Comparison of ENCODE assay signal across 29 cellular contexts in genomic region chr6:17562636-17563035, GRCh38.
"Had no signal": no experiment of that assay in that cellular context is flagged by ENCODE, and none has a peak within 500 bp of the region (broad histone marks: within the 10 kb centered on the region; RNA-seq: fewer than 3 reads in every experiment).

No MANE protein-coding gene starts in this region.

- H3K27ac Mint-ChIP-seq: mesothelial cell of epicardium; naive B cell; natural killer cell; nephron progenitor cell; neural progenitor cell; progenitor cell of endocrine pancreas; stimulated activated naive B cell treated with anti-CD40 and anti-IgM and Interleukin-4, amounts not matched to agents 10 μg/mL and 1 μg/mL and 100 μg/mL, for 72 hours had no signal

- DNase-seq: hippocampal formation; left colon; left lung; lower lobe of right lung; mammary epithelial cell; mesenchymal stem cell; naive B cell; natural killer cell; nephron progenitor cell; occipital lobe; right lobe of liver; stimulated activated CD4-positive, alpha-beta T cell treated with anti-CD3 and anti-CD28 coated beads, Interleukin-12 subunit alpha, Interleukin-12 subunit beta, amount 100 ng/mL, for 4 hours; stimulated activated CD4-positive, alpha-beta T cell treated with anti-CD3 and anti-CD28 coated beads, Interleukin-15, amount 100 ng/mL, for 24 hours; stimulated activated CD4-positive, alpha-beta T cell treated with anti-CD3 and anti-CD28 coated beads, Interleukin-2, amount 100 ng/mL, for 24 hours; stimulated activated CD4-positive, alpha-beta T cell treated with anti-CD3 and anti-CD28 coated beads, Interleukin-4, amount 100 ng/mL, for 1 hour; stimulated activated naive B cell treated with anti-CD40 and anti-IgM and Interleukin-4, amounts not matched to agents 10 μg/mL and 1 μg/mL and 100 μg/mL, for 72 hours; stimulated activated naive CD8-positive, alpha-beta T cell treated with anti-CD3 and anti-CD28 coated beads, Interleukin-15, Interleukin-2, amounts not matched to agents 100 U/mL and 50 U/mL, for 24 hours; stomach; testis; thyroid gland; transverse colon; upper lobe of left lung had no signal

- H3K4me1 Mint-ChIP-seq: mesothelial cell of epicardium; naive B cell; natural killer cell; nephron progenitor cell; neural progenitor cell; stimulated activated naive B cell treated with anti-CD40 and anti-IgM and Interleukin-4, amounts not matched to agents 10 μg/mL and 1 μg/mL and 100 μg/mL, for 72 hours had no signal

- H3K27me3 ChIP-seq: left lung, neural progenitor cell, neutrophil, right atrium auricular region, right lobe of liver, stomach, testis, thyroid gland, transverse colon, upper lobe of left lung, vagina had no signal

- ATAC-seq: left colon; left lung; lower lobe of right lung; natural killer cell; right lobe of liver; stimulated activated naive B cell treated with anti-CD40 and anti-IgM and Interleukin-4, amounts not matched to agents 10 μg/mL and 1 μg/mL and 100 μg/mL, for 72 hours; stimulated activated naive CD8-positive, alpha-beta T cell treated with anti-CD3 and anti-CD28 coated beads, Interleukin-15, Interleukin-2, amounts not matched to agents 100 U/mL and 50 U/mL, for 24 hours had no signal

- H3K4me3 ChIP-seq: left lung, lower lobe of right lung, neural progenitor cell, right atrium auricular region, right lobe of liver, stomach, testis, thyroid gland, transverse colon, upper lobe of left lung, vagina had no signal

- H3K4me3 Mint-ChIP-seq: mesothelial cell of epicardium; naive B cell; natural killer cell; nephron progenitor cell; neural progenitor cell; stimulated activated naive B cell treated with anti-CD40 and anti-IgM and Interleukin-4, amounts not matched to agents 10 μg/mL and 1 μg/mL and 100 μg/mL, for 72 hours had no signal

- H3K9ac ChIP-seq: neural progenitor cell had no signal

- H3K36me3 Mint-ChIP-seq: natural killer cell had no signal

- H3K9me3 ChIP-seq: lower lobe of right lung, right lobe of liver, testis, thyroid gland, vagina had no signal

- H3K27me3 Mint-ChIP-seq: progenitor cell of endocrine pancreas had no signal

- H3K27ac ChIP-seq: left lung, lower lobe of right lung, neural progenitor cell, neutrophil, right atrium auricular region, right lobe of liver, stomach, testis, thyroid gland, transverse colon, upper lobe of left lung, vagina had no signal

- H3K4me1 ChIP-seq: left lung, lower lobe of right lung, neural progenitor cell, right atrium auricular region, right lobe of liver, stomach, testis, thyroid gland, transverse colon, upper lobe of left lung, vagina had no signal

- FAIRE-seq: keratinocyte had no signal

- H3K36me3 ChIP-seq: left lung, lower lobe of right lung, neural progenitor cell, neutrophil, right atrium auricular region, right lobe of liver, stomach, thyroid gland, transverse colon, upper lobe of left lung, vagina had no signal
